Comparison of ENCODE assay signal across 11 cellular contexts in the genomic region with DNA sequence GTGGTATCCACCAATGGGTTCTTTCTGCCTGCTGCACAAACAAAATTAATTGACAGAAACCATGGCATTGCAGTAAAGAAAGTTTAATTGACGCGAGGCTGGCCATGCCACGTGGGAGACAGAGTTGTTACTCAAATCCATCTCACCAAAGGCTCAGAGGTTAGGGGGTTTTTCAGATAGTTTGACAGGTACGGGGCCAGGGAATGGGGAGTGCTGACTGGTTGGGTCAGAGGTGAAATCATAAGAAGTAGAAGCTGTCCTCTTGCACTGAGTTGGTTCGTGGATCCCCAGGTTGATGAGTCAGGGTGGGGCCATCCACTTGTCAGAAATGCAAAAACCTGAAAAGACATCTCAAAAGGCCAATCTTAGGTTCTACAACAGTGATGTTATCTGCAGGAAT. TPM values are rescaled to one million over a fixed set of nuclear protein-coding genes. Genes with fewer than 3 reads are reported as not detected.
DNase-seq lines count a peak whose midpoint lies in the region; ATAC-seq, FAIRE-seq and TF ChIP-seq lines count a peak whose summit lies in the region.
"Had no signal": no experiment of that assay in that cellular context is flagged by ENCODE, and none has a peak within 500 bp of the region (broad histone marks: within the 10 kb centered on the region; RNA-seq: fewer than 3 reads in every experiment).

No MANE protein-coding gene starts in this region.

- peaks cover 37% of the 10 kb centered on the region for H3K4me1 Mint-ChIP-seq in CD4-positive, alpha-beta T cell (ENCODE audit: low read depth)
- H3K4me1 Mint-ChIP-seq in activated naive CD8-positive, alpha-beta T cell treated with anti-CD3 and anti-CD28 coated beads, Interleukin-2, amount 50 U/mL, for 24 hours: peaks cover 36% of the 10 kb centered on the region
- peaks cover 27% of the 10 kb centered on the region for H3K4me1 Mint-ChIP-seq in osteocyte (ENCODE audit: unreplicated experiment)

- H3K4me2 ChIP-seq in MM.1S (ENCODE audit: low read depth, low read length): peak overlapping the region; percentile 62; the same call in 1 of the 2 replicates

- no peak overlapping the region for H3K27ac ChIP-seq in CD4-positive, alpha-beta T cell (ENCODE audit: low read depth, low read length)
- H3K27ac ChIP-seq in MM.1S (ENCODE audit: low read length) (no peak overlapping the region), uterus (peak overlapping the region in 1 of 2 donors; percentile 78)

- H3K9me3 ChIP-seq in CD4-positive, alpha-beta T cell (ENCODE audit: control insufficient read depth, low read length): no peaks in the 10 kb centered on the region
- H3K9me3 ChIP-seq in MM.1S (replicated peaks; ENCODE audit: insufficient read depth, low read length) (no peaks in the 10 kb centered on the region), uterus (no peaks in the 10 kb centered on the region)

- no peaks in the 10 kb centered on the region for H3K9me3 Mint-ChIP-seq in CD4-positive, alpha-beta T cell
- H3K9me3 Mint-ChIP-seq in activated naive CD8-positive, alpha-beta T cell treated with anti-CD3 and anti-CD28 coated beads, Interleukin-2, amount 50 U/mL, for 24 hours: no peaks in the 10 kb centered on the region
- H3K9me3 Mint-ChIP-seq in osteocyte (ENCODE audit: unreplicated experiment): no peaks in the 10 kb centered on the region

- no peaks in the 10 kb centered on the region for H3F3A ChIP-seq in MM.1S (ENCODE audit: insufficient read depth, low read length)

- intact Hi-C loops in CD4-positive, alpha-beta T cell (cut with DNase I, micrococcal nuclease): loop anchor here (5.0 kb wide), 3 partner anchors 34 to 46 kb away; partner anchors contain the start of genes ARID4B (in 1 of the 2) and GGPS1 (in 1 of the 2)
- intact Hi-C loops in uterus (cut with DNase I; ENCODE audit: low total_unique reads): no loop called here

- TF ChIP-seq CTCF in CD4-positive, alpha-beta T cell (IDR thresholded peaks at IDR 0.05): no peak
- TF ChIP-seq CTCF in MM.1S (IDR thresholded peaks at IDR 0.05; ENCODE audit: low read length) (no peak), osteocyte (IDR thresholded peaks at IDR 0.05) (no peak), uterus (IDR thresholded peaks at IDR 0.05) (no peak)

- peaks cover 7% of the 10 kb centered on the region for H3K36me3 Mint-ChIP-seq in CD4-positive, alpha-beta T cell (ENCODE audit: low read depth)
- H3K36me3 Mint-ChIP-seq in activated naive CD8-positive, alpha-beta T cell treated with anti-CD3 and anti-CD28 coated beads, Interleukin-2, amount 50 U/mL, for 24 hours (ENCODE audit: low read depth): no peaks in the 10 kb centered on the region
- H3K36me3 Mint-ChIP-seq in osteocyte (ENCODE audit: unreplicated experiment): peaks cover 5% of the 10 kb centered on the region

- H3K4me1 ChIP-seq in MM.1S (ENCODE audit: low read length) (0 out of 2 replicates have a peak, but pooled peaks cover 4% of the 10 kb centered on the region), uterus (no peaks in the 10 kb centered on the region)

- H3K4me3 ChIP-seq in MM.1S (ENCODE audit: low read length): no peak overlapping the region
- no peak overlapping the region for H3K4me3 ChIP-seq in uterus

- no peak for ATAC-seq in CD4-positive, alpha-beta T cell (ENCODE audit: poor library complexity)
- ATAC-seq in activated naive CD8-positive, alpha-beta T cell treated with anti-CD3 and anti-CD28 coated beads, Interleukin-2, amount 50 U/mL, for 24 hours: peak; percentile 62
- ATAC-seq in GM19395 (IDR thresholded peaks at IDR 0.05; ENCODE audit: unreplicated experiment): no peak

- TF ChIP-seq POLR2A in uterus (IDR thresholded peaks at IDR 0.05): no peak

- H2AFZ ChIP-seq in MM.1S (ENCODE audit: low read length): peak overlapping the region; percentile 70

- no peaks in the 10 kb centered on the region for H3K27me3 Mint-ChIP-seq in CD4-positive, alpha-beta T cell
- H3K27me3 Mint-ChIP-seq in activated naive CD8-positive, alpha-beta T cell treated with anti-CD3 and anti-CD28 coated beads, Interleukin-2, amount 50 U/mL, for 24 hours: no peaks in the 10 kb centered on the region
- H3K27me3 Mint-ChIP-seq in osteocyte (ENCODE audit: unreplicated experiment): no peaks in the 10 kb centered on the region

- peak overlapping the region; percentile 89 for H3K27ac Mint-ChIP-seq in CD4-positive, alpha-beta T cell
- peak overlapping the region; percentile 96 for H3K27ac Mint-ChIP-seq in activated naive CD8-positive, alpha-beta T cell treated with anti-CD3 and anti-CD28 coated beads, Interleukin-2, amount 50 U/mL, for 24 hours
- peak overlapping the region; percentile 35 for H3K27ac Mint-ChIP-seq in osteocyte (ENCODE audit: unreplicated experiment)

- no peaks in the 10 kb centered on the region for H3K9me2 ChIP-seq in MM.1S (replicated peaks; ENCODE audit: insufficient read depth, low read length)

- H3K79me2 ChIP-seq in MM.1S (ENCODE audit: low read length): peaks cover 33% of the 10 kb centered on the region

- H3K4me3 Mint-ChIP-seq in CD4-positive, alpha-beta T cell: peak overlapping the region; percentile 99
- peak overlapping the region; percentile 96 for H3K4me3 Mint-ChIP-seq in activated naive CD8-positive, alpha-beta T cell treated with anti-CD3 and anti-CD28 coated beads, Interleukin-2, amount 50 U/mL, for 24 hours
- H3K4me3 Mint-ChIP-seq in osteocyte (ENCODE audit: unreplicated experiment): peak overlapping the region; percentile 60

- CTCF ChIA-PET in CD4-positive, alpha-beta T cell (lab: Charles Lee): no interaction called here

- H3K36me3 ChIP-seq in MM.1S (replicated peaks; ENCODE audit: insufficient read depth, low read length) (no peaks in the 10 kb centered on the region), uterus (no peaks in the 10 kb centered on the region)

- no peaks in the 10 kb centered on the region for H4K20me1 ChIP-seq in MM.1S (ENCODE audit: insufficient read depth, low read length)

- DNase-seq in CD4-positive, alpha-beta T cell: no peak
- DNase-seq in MM.1S (no peak), osteocyte (ENCODE audit: extremely low spot score, unreplicated experiment) (no peak), RCC 7860 (ENCODE audit: low spot score) (no peak), uterus (no peak), MV-4-11 (lab: John Stamatoyannopoulos, UW) (no peak)
- DNase-seq in activated naive CD8-positive, alpha-beta T cell treated with anti-CD3 and anti-CD28 coated beads, Interleukin-2, amount 50 U/mL, for 24 hours: peak; percentile 44
- DNase-seq: caudate nucleus, NCI-H1694, SW 1271 had no signal

- no peaks in the 10 kb centered on the region for H3K27me3 ChIP-seq in CD4-positive, alpha-beta T cell (ENCODE audit: control insufficient read depth, insufficient read depth, low read length)
- H3K27me3 ChIP-seq in MM.1S (replicated peaks; ENCODE audit: insufficient read depth, low read length) (no peaks in the 10 kb centered on the region), uterus (no peaks in the 10 kb centered on the region)

- no peak for FAIRE-seq in RCC 7860 (lab: Jason Lieb, UNC)

- no peak overlapping the region for H3K9ac ChIP-seq in MM.1S (ENCODE audit: low read length)

- POLR2A ChIA-PET in CD4-positive, alpha-beta T cell (lab: Charles Lee): interaction anchor here (2.0 kb wide), 1 partner anchor 36 kb away, joined by 4 read pairs; no protein-coding TSS in a partner anchor

RNA-seq across cellular contexts. Expression of gene TBCE, which starts 0.9 kb away (rescaled TPM):
- 1 to 10 TPM; 7.0 to 8.4 TPM for total RNA-seq in CD4-positive, alpha-beta T cell
- total RNA-seq in osteocyte (30.3 and 31.8 TPM in 2 replicates), uterus (10 to 100 TPM in 3 of 4 donors, 1 to 10 TPM in 1; 9.7 to 34.5 (median 19.6) TPM)

RNA-seq across cellular contexts. Expression of gene GGPS1, which starts 37.9 kb away (rescaled TPM):
- total RNA-seq in CD4-positive, alpha-beta T cell: 10 to 100 TPM; 20.6 to 20.9 TPM
- total RNA-seq in osteocyte: 37.1 and 42.5 TPM in 2 replicates
- 10 to 100 TPM in 3 of 4 donors, 1 to 10 TPM in 1; 10.0 to 40.2 (median 25.6) TPM for total RNA-seq in uterus

RNA-seq across cellular contexts. Expression of gene ARID4B, which starts 38.3 kb away (rescaled TPM):
- total RNA-seq in CD4-positive, alpha-beta T cell: 100 to 1,000 TPM; 127 to 130 TPM
- total RNA-seq in osteocyte (41.3 and 41.5 TPM in 2 replicates), uterus (10 to 100 TPM; 21.0 to 69.4 (median 50.4) TPM)

Comparison
In these comparisons a context has a peak if more than half of its experiments do, and no peak if none do; other contexts are left out.
1. H3K27ac Mint-ChIP-seq: peak in every context shown above with its lines; median percentile 96 in activated naive CD8-positive, alpha-beta T cell treated with anti-CD3 and anti-CD28 coated beads, Interleukin-2, amount 50 U/mL, for 24 hours; 89 in CD4-positive, alpha-beta T cell; 35 in osteocyte.